ENCODE assay signal across 8 cellular contexts in genomic region chr19:54189668-54190502, GRCh38. TPM values are rescaled to one million over a fixed set of nuclear protein-coding genes. Genes with fewer than 3 reads are reported as not detected.
A peak's percentile ranks its signal among the peaks of the same experiment; 100 is the strongest.
DNase-seq lines count a peak whose midpoint lies in the region; ATAC-seq and TF ChIP-seq lines count a peak whose summit lies in the region.

No MANE protein-coding gene starts in this region.

- peaks cover 34% of the 10 kb centered on the region for H3K36me3 Mint-ChIP-seq in CD4-positive, alpha-beta T cell (ENCODE audit: low read depth)
- H3K36me3 Mint-ChIP-seq in activated CD4-positive, alpha-beta memory T cell treated with anti-CD3 and anti-CD28 coated beads, Interleukin-2, amount 10 ng/mL, durations not matched to agents 7 days and 5 days (ENCODE audit: low read depth): peaks cover 35% of the 10 kb centered on the region

- peaks cover 33% of the 10 kb centered on the region for H3K4me1 Mint-ChIP-seq in CD4-positive, alpha-beta T cell (ENCODE audit: low read depth)
- peaks cover 41% of the 10 kb centered on the region for H3K4me1 Mint-ChIP-seq in activated CD4-positive, alpha-beta memory T cell treated with anti-CD3 and anti-CD28 coated beads, Interleukin-2, amount 10 ng/mL, durations not matched to agents 7 days and 5 days

- peak overlapping the region; percentile 99 for H3K27ac ChIP-seq in CD4-positive, alpha-beta T cell (ENCODE audit: low read depth, low read length)
- H3K27ac ChIP-seq in dorsolateral prefrontal cortex (peak overlapping the region; percentile 83 to 100 (median 99)), liver (ENCODE audit: low read depth in 1 of 2, low read length in 2 of 2) (peak overlapping the region; percentile 96 to 99)

- H3K9me3 ChIP-seq in CD4-positive, alpha-beta T cell (ENCODE audit: control insufficient read depth, low read length): no peaks in the 10 kb centered on the region
- H3K9me3 ChIP-seq in liver (ENCODE audit: control insufficient read depth in 4 of 4, low read length in 3 of 4): no peaks in the 10 kb centered on the region

- peak overlapping the region; percentile 90 for H3K4me3 Mint-ChIP-seq in CD4-positive, alpha-beta T cell
- peak overlapping the region; percentile 85 for H3K4me3 Mint-ChIP-seq in activated CD4-positive, alpha-beta memory T cell treated with anti-CD3 and anti-CD28 coated beads, Interleukin-2, amount 10 ng/mL, durations not matched to agents 7 days and 5 days

- H3K4me3 ChIP-seq in dorsolateral prefrontal cortex (peak overlapping the region; percentile 57 to 99 (median 91)), liver (ENCODE audit: low read depth in 1 of 3, low read length in 3 of 3) (peak overlapping the region; percentile 58 to 80 (median 75))

- DNase-seq in CD4-positive, alpha-beta T cell: peak; percentile 100
- DNase-seq in HK-2 (ENCODE audit: unreplicated experiment) (peak; percentile 100), NCI-H82 treated with DMSO at 0.1 percent for 48 hours (lab: John Stamatoyannopoulos, UW; ENCODE audit: unreplicated experiment) (peak; percentile 100), dorsolateral prefrontal cortex (peak; percentile 99 to 100 (median 100))
- DNase-seq in activated CD4-positive, alpha-beta memory T cell treated with anti-CD3 and anti-CD28 coated beads, Interleukin-2, amount 10 ng/mL, durations not matched to agents 7 days and 5 days: peak; percentile 100
- DNase-seq in stimulated activated CD4-positive, alpha-beta T cell treated with anti-CD3 and anti-CD28 coated beads, Interleukin-4, amount 100 ng/mL, for 1 hour: peak; percentile 100

- intact Hi-C loops in CD4-positive, alpha-beta T cell (cut with DNase I, micrococcal nuclease): loop anchor here (1.0 to 10.0 kb wide), 11 partner anchors 10 to 1465 kb away; partner anchors contain the start of genes MYADM (in 2 of the 2), CNOT3 (in 1 of the 2), LENG1 (in 1 of the 2) and LENG8 (in 1 of the 2)
- intact Hi-C loops in dorsolateral prefrontal cortex (cut with DNase I): loop anchor here (1.0 to 2.0 kb wide), 2 partner anchors 10 to 21 kb away; partner anchors contain the start of gene RPS9 (in 2 of the 2)

- POLR2A ChIA-PET in CD4-positive, alpha-beta T cell (lab: Charles Lee): interaction anchor here (0.6 to 5.8 kb wide), 25 partner anchors 8 to 1931 kb away, joined by 3 to 148 read pairs (median 5); partner anchors contain the start of genes CNOT3, FIZ1, LENG1 and LENG8
- POLR2A ChIA-PET in activated CD4-positive, alpha-beta memory T cell treated with anti-CD3 and anti-CD28 coated beads, Interleukin-2, amount 10 ng/mL, durations not matched to agents 7 days and 5 days (lab: Charles Lee): interaction anchor here (1.0 to 7.8 kb wide), 14 partner anchors 11 to 323 kb away, joined by 3 to 169 read pairs (median 7); partner anchors contain the start of genes CNOT3, LENG1, LENG8 and MYADM

- peaks cover 2 to 14% (median 10%) of the 10 kb centered on the region in 4 donors for H3K36me3 ChIP-seq in liver (ENCODE audit: control insufficient read depth in 4 of 4, insufficient read depth in 3 of 4, low read depth in 1 of 4, low read length in 3 of 4)

- H3K27me3 Mint-ChIP-seq in CD4-positive, alpha-beta T cell: no peaks in the 10 kb centered on the region
- no peaks in the 10 kb centered on the region for H3K27me3 Mint-ChIP-seq in activated CD4-positive, alpha-beta memory T cell treated with anti-CD3 and anti-CD28 coated beads, Interleukin-2, amount 10 ng/mL, durations not matched to agents 7 days and 5 days

- H3K9me3 Mint-ChIP-seq in CD4-positive, alpha-beta T cell: no peaks in the 10 kb centered on the region
- H3K9me3 Mint-ChIP-seq in activated CD4-positive, alpha-beta memory T cell treated with anti-CD3 and anti-CD28 coated beads, Interleukin-2, amount 10 ng/mL, durations not matched to agents 7 days and 5 days: no peaks in the 10 kb centered on the region

- no peak for TF ChIP-seq CTCF in CD4-positive, alpha-beta T cell (IDR thresholded peaks at IDR 0.05)
- TF ChIP-seq CTCF in dorsolateral prefrontal cortex (IDR thresholded peaks at IDR 0.05 in 54 of 56, conservative IDR thresholded peaks at IDR 0.05 in 2 of 56; ENCODE audit: low read depth in 1 of 56, partially characterized antibody in 56 of 56): peak in 5 of 56 donors; percentile 2 to 14 (median 4)
- TF ChIP-seq CTCF in liver (IDR thresholded peaks at IDR 0.05; ENCODE audit: low read depth, low read length, missing input control): no peak

- H3K27ac Mint-ChIP-seq in CD4-positive, alpha-beta T cell: peak overlapping the region; percentile 96
- peak overlapping the region; percentile 99 for H3K27ac Mint-ChIP-seq in activated CD4-positive, alpha-beta memory T cell treated with anti-CD3 and anti-CD28 coated beads, Interleukin-2, amount 10 ng/mL, durations not matched to agents 7 days and 5 days

- H3K4me1 ChIP-seq in liver (ENCODE audit: control insufficient read depth in 4 of 4, insufficient read depth in 4 of 4, low read length in 3 of 4): peaks cover 9 to 22% (median 15%) of the 10 kb centered on the region in 4 donors

- no peak for TF ChIP-seq RAD21 in liver (IDR thresholded peaks at IDR 0.05)

- peak overlapping the region; percentile 77 to 96 for H3K9ac ChIP-seq in liver (ENCODE audit: low read depth in 1 of 2, low read length in 2 of 2)

- CTCF ChIA-PET in CD4-positive, alpha-beta T cell (lab: Charles Lee): interaction anchor here (0.6 to 2.9 kb wide), 8 partner anchors 10 to 100 kb away, joined by 3 to 20 read pairs (median 5); partner anchors contain the start of genes CNOT3, LENG1 and RPS9
- CTCF ChIA-PET in activated CD4-positive, alpha-beta memory T cell treated with anti-CD3 and anti-CD28 coated beads, Interleukin-2, amount 10 ng/mL, durations not matched to agents 7 days and 5 days (lab: Charles Lee): interaction anchor here (0.7 to 5.4 kb wide), 17 partner anchors 10 to 1465 kb away, joined by 3 to 43 read pairs (median 5); partner anchors contain the start of genes CNOT3, LENG1, PRPF31 and RPS9

- peak; percentile 60 for ATAC-seq in CD4-positive, alpha-beta T cell (ENCODE audit: poor library complexity)
- ATAC-seq in GM19455 (IDR thresholded peaks at IDR 0.05; ENCODE audit: unreplicated experiment): peak; percentile 48

- no peaks in the 10 kb centered on the region for H3K27me3 ChIP-seq in CD4-positive, alpha-beta T cell (ENCODE audit: control insufficient read depth, insufficient read depth, low read length)
- H3K27me3 ChIP-seq in dorsolateral prefrontal cortex (no peaks in the 10 kb centered on the region), liver (ENCODE audit: control insufficient read depth in 4 of 4, insufficient read depth in 4 of 4, low read length in 3 of 4) (no peaks in the 10 kb centered on the region)

- under 1% methylated on average over 71 of the region's 71 CpGs for WGBS in liver

TF ChIP-seq in liver, 16 proteins besides CTCF, POLR2A, EP300 and RAD21 (continues in another document):
- TF ChIP-seq YY1 (IDR thresholded peaks at IDR 0.05) (peak; percentile 83), JUND (IDR thresholded peaks at IDR 0.05) (peak; percentile 49 to 61), TAF1 (conservative IDR thresholded peaks at IDR 0.05) (no peak), HNF4G (IDR thresholded peaks at IDR 0.05) (peak; percentile 84), NR2F2 (IDR thresholded peaks at IDR 0.05) (no peak)

RNA-seq across cellular contexts. Expression of gene MBOAT7, which starts 0.5 kb away (rescaled TPM):
- 10 to 100 TPM; 13.7 to 18.0 TPM for total RNA-seq in CD4-positive, alpha-beta T cell
- total RNA-seq in activated CD4-positive, alpha-beta memory T cell treated with anti-CD3 and anti-CD28 coated beads, Interleukin-2, amount 10 ng/mL, durations not matched to agents 7 days and 5 days: 10 to 100 TPM; 90.8 to 93.4 TPM
- total RNA-seq in dorsolateral prefrontal cortex (100 to 1,000 TPM in 119 of 120 experiments, 10 to 100 TPM in 1; 70.2 to 312 (median 183) TPM), liver (10 to 100 TPM; 10.3 to 10.6 TPM)
- polyA plus RNA-seq in liver: 10 to 100 TPM; 19.3 to 31.5 TPM

RNA-seq across cellular contexts. Expression of gene TSEN34, which starts 1.2 kb away (rescaled TPM):
- 1 to 10 TPM; 8.4 to 8.6 TPM for total RNA-seq in CD4-positive, alpha-beta T cell
- 10 to 100 TPM; 10.9 to 13.6 TPM for total RNA-seq in activated CD4-positive, alpha-beta memory T cell treated with anti-CD3 and anti-CD28 coated beads, Interleukin-2, amount 10 ng/mL, durations not matched to agents 7 days and 5 days
- 10 to 100 TPM; 12.2 to 25.3 (median 17.5) TPM for total RNA-seq in dorsolateral prefrontal cortex
- 10 to 100 TPM; 21.8 to 37.9 TPM for total RNA-seq in liver
- 10 to 100 TPM; 15.5 to 27.4 TPM for polyA plus RNA-seq in liver

RNA-seq across cellular contexts. Expression of gene RPS9, which starts 10.8 kb away (rescaled TPM):
- total RNA-seq in CD4-positive, alpha-beta T cell: 1,000 to 10,000 TPM; 2,017 to 2,050 TPM
- total RNA-seq in activated CD4-positive, alpha-beta memory T cell treated with anti-CD3 and anti-CD28 coated beads, Interleukin-2, amount 10 ng/mL, durations not matched to agents 7 days and 5 days: 1,000 to 10,000 TPM; 1,045 to 1,051 TPM
- total RNA-seq in dorsolateral prefrontal cortex: 100 to 1,000 TPM; 250 to 548 (median 358) TPM
- total RNA-seq in liver: 1,000 to 10,000 TPM in 1 of 2 donors, 100 to 1,000 TPM in 1; 745 to 1,462 TPM
- 1,000 to 10,000 TPM in 1 of 2 donors, 100 to 1,000 TPM in 1; 290 to 1,080 TPM for polyA plus RNA-seq in liver

RNA-seq across cellular contexts. Expression of gene TMC4, which starts 16.9 kb away (rescaled TPM):
- 1 to 10 TPM in 1 of 2 experiments, under 1 TPM in 1; 0.84 to 1.5 TPM for total RNA-seq in CD4-positive, alpha-beta T cell
- 1 to 10 TPM; 2.8 to 3.2 TPM for total RNA-seq in activated CD4-positive, alpha-beta memory T cell treated with anti-CD3 and anti-CD28 coated beads, Interleukin-2, amount 10 ng/mL, durations not matched to agents 7 days and 5 days
- total RNA-seq in dorsolateral prefrontal cortex (1 to 10 TPM in 94 of 120 experiments, under 1 TPM in 21, not detected in 5; 0.40 to 8.8 (median 1.9) TPM), liver (1 to 10 TPM in 1 of 2 donors, under 1 TPM in 1; 0.23 to 1.8 TPM)
- polyA plus RNA-seq in liver: 1 to 10 TPM in 1 of 2 donors, under 1 TPM in 1; 0.92 to 2.4 TPM

RNA-seq across cellular contexts. Expression of gene LENG1, which starts 30.4 kb away (rescaled TPM):
- total RNA-seq in CD4-positive, alpha-beta T cell: 10 to 100 TPM; 14.4 to 16.0 TPM
- total RNA-seq in activated CD4-positive, alpha-beta memory T cell treated with anti-CD3 and anti-CD28 coated beads, Interleukin-2, amount 10 ng/mL, durations not matched to agents 7 days and 5 days: 1 to 10 TPM; 8.3 to 9.2 TPM
- 1 to 10 TPM; 4.0 to 8.9 (median 6.2) TPM for total RNA-seq in dorsolateral prefrontal cortex
- total RNA-seq in liver: 1 to 10 TPM; 2.6 to 3.0 TPM
- polyA plus RNA-seq in liver: 1 to 10 TPM; 2.8 to 4.4 TPM

Comparison
In these comparisons a context has a peak if more than half of its experiments do, and no peak if none do; other contexts are left out.
1. Peak in every context shown above with its lines: DNase-seq, ATAC-seq, H3K4me3 ChIP-seq and H3K27ac ChIP-seq.